In genomic region chr5:67246108-67246507, GRCh38 we compare ENCODE assay signal across 1 cellular context.
TF ChIP-seq lines count a peak whose summit lies in the region.

No MANE protein-coding gene starts in this region.

TF ChIP-seq in GM23338, 12 proteins besides CTCF, POLR2A, EP300 and RAD21 (continued from another document):
- TF ChIP-seq ZNF462 (CRISPR knock-in tag; IDR thresholded peaks at IDR 0.05) (no peak), STAT1 (IDR thresholded peaks at IDR 0.05; ENCODE audit: unreplicated experiment) (no peak), POLR2AphosphoS5 (IDR thresholded peaks at IDR 0.05; ENCODE audit: low read depth) (no peak), ZNF331 (CRISPR knock-in tag; IDR thresholded peaks at IDR 0.05; ENCODE audit: low read depth) (no peak), ETS1 (IDR thresholded peaks at IDR 0.05) (no peak), CREB1 (CRISPR knock-in tag; IDR thresholded peaks at IDR 0.05; ENCODE audit: low read depth) (no peak)
TF ChIP-seq in GM23338: peak in this region for 0.
